In genomic region chr2:195572894-195573293, GRCh38 we compare ENCODE assay signal across 26 cellular contexts.
DNase-seq lines count a peak whose midpoint lies in the region; ATAC-seq and TF ChIP-seq lines count a peak whose summit lies in the region.
"Had no signal": no experiment of that assay in that cellular context is flagged by ENCODE, and none has a peak within 500 bp of the region (broad histone marks: within the 10 kb centered on the region; RNA-seq: fewer than 3 reads in every experiment).

No MANE protein-coding gene starts in this region.

- no peaks in the 10 kb centered on the region for H3K36me3 ChIP-seq in DND-41 (ENCODE audit: insufficient read depth, low read length)
- no peaks in the 10 kb centered on the region for H3K36me3 ChIP-seq in esophagus squamous epithelium
- H3K36me3 ChIP-seq: brain microvascular endothelial cell, ovary, tibial artery had no signal

- ATAC-seq in DND-41 (ENCODE audit: insufficient read depth, low read depth) (no peak), HG03108 (IDR thresholded peaks at IDR 0.05; ENCODE audit: unreplicated experiment) (no peak)
- ATAC-seq: esophagus mucosa; stimulated activated naive CD8-positive, alpha-beta T cell treated with anti-CD3 and anti-CD28 coated beads, Interleukin-15, amount 100 ng/mL, for 72 hours had no signal

- no peaks in the 10 kb centered on the region for H3K27me3 Mint-ChIP-seq in activated naive CD4-positive, alpha-beta T cell treated with anti-CD3 and anti-CD28 coated beads, Interleukin-2, amount 50 U/mL, for 24 hours
- H3K27me3 Mint-ChIP-seq in activated naive CD4-positive, alpha-beta T cell treated with anti-CD3 and anti-CD28 coated beads for 36 hours (ENCODE audit: low read depth): no peaks in the 10 kb centered on the region
- H3K27me3 Mint-ChIP-seq: CD8-positive, alpha-beta memory T cell; naive B cell; stimulated activated naive CD8-positive, alpha-beta T cell treated with anti-CD3 and anti-CD28 coated beads, Interleukin-15, amount 100 ng/mL, for 72 hours had no signal

- no peak for TF ChIP-seq CTCF in DND-41 (IDR thresholded peaks at IDR 0.05; ENCODE audit: borderline replicate concordance, extremely low read depth, low read length, poor library complexity, severe bottlenecking)
- TF ChIP-seq CTCF in esophagus squamous epithelium (IDR thresholded peaks at IDR 0.05): no peak

- H3K27ac Mint-ChIP-seq in activated naive CD4-positive, alpha-beta T cell treated with anti-CD3 and anti-CD28 coated beads, Interleukin-2, amount 50 U/mL, for 24 hours: peak overlapping the region; percentile 84
- no peak overlapping the region for H3K27ac Mint-ChIP-seq in activated naive CD4-positive, alpha-beta T cell treated with anti-CD3 and anti-CD28 coated beads for 36 hours

- no peak overlapping the region for H2AFZ ChIP-seq in DND-41 (ENCODE audit: low read depth, low read length)

- H3K9me3 ChIP-seq in DND-41 (ENCODE audit: insufficient read depth, low read length, severe bottlenecking) (no peaks in the 10 kb centered on the region), esophagus squamous epithelium (no peaks in the 10 kb centered on the region)
- H3K9me3 ChIP-seq: ovary, tibial artery had no signal

- no peak overlapping the region for H3K4me3 ChIP-seq in DND-41 (ENCODE audit: low read depth in 1 of 2, low read length in 2 of 2)
- H3K4me3 ChIP-seq in esophagus squamous epithelium: no peak overlapping the region
- H3K4me3 ChIP-seq: ovary, tibial artery had no signal

- peaks cover 88% of the 10 kb centered on the region for H3K4me1 ChIP-seq in DND-41 (ENCODE audit: insufficient read depth, low read length)
- peaks cover 0 to 6% (median 0%) of the 10 kb centered on the region in 3 donors for H3K4me1 ChIP-seq in esophagus squamous epithelium

- no peak for TF ChIP-seq POLR2A in esophagus squamous epithelium (IDR thresholded peaks at IDR 0.05)

- no peaks in the 10 kb centered on the region for H4K20me1 ChIP-seq in DND-41 (ENCODE audit: insufficient read depth, low read length)

- H3K27me3 ChIP-seq in DND-41 (ENCODE audit: insufficient read depth, low read length, poor library complexity) (no peaks in the 10 kb centered on the region), esophagus squamous epithelium (no peaks in the 10 kb centered on the region)
- H3K27me3 ChIP-seq: brain microvascular endothelial cell, ovary, tibial artery had no signal

- CTCF ChIA-PET in activated naive CD4-positive, alpha-beta T cell treated with anti-CD3 and anti-CD28 coated beads for 36 hours (lab: Charles Lee): interaction anchor here (4.9 kb wide), 1 partner anchor 38 kb away, joined by 18 read pairs; no protein-coding TSS in a partner anchor

- peaks cover 83% of the 10 kb centered on the region for H3K4me1 Mint-ChIP-seq in activated naive CD4-positive, alpha-beta T cell treated with anti-CD3 and anti-CD28 coated beads, Interleukin-2, amount 50 U/mL, for 24 hours
- peaks cover 73% of the 10 kb centered on the region for H3K4me1 Mint-ChIP-seq in activated naive CD4-positive, alpha-beta T cell treated with anti-CD3 and anti-CD28 coated beads for 36 hours (ENCODE audit: low read depth)

- H3K9ac ChIP-seq in DND-41 (ENCODE audit: low read depth, low read length): no peak overlapping the region

- no peaks in the 10 kb centered on the region for H3K36me3 Mint-ChIP-seq in activated naive CD4-positive, alpha-beta T cell treated with anti-CD3 and anti-CD28 coated beads, Interleukin-2, amount 50 U/mL, for 24 hours
- H3K36me3 Mint-ChIP-seq in activated naive CD4-positive, alpha-beta T cell treated with anti-CD3 and anti-CD28 coated beads for 36 hours (ENCODE audit: low read depth): no peaks in the 10 kb centered on the region
- H3K36me3 Mint-ChIP-seq: CD8-positive, alpha-beta memory T cell; naive B cell had no signal

- intact Hi-C loops in activated naive CD4-positive, alpha-beta T cell treated with anti-CD3 and anti-CD28 coated beads for 36 hours (cut with micrococcal nuclease): no loop called here
- intact Hi-C loops in esophagus squamous epithelium (cut with DNase I): no loop called here

- H3K4me2 ChIP-seq in DND-41 (ENCODE audit: insufficient read depth, low read length): no peak overlapping the region

- DNase-seq in activated naive CD4-positive, alpha-beta T cell treated with anti-CD3 and anti-CD28 coated beads for 36 hours: no peak
- DNase-seq in DND-41 (no peak), renal cortical epithelial cell (ENCODE audit: low read depth) (peak; percentile 74), esophagus squamous epithelium (lab: John Stamatoyannopoulos, UW) (no peak)
- DNase-seq in stimulated activated naive CD4-positive, alpha-beta T cell treated with Interleukin-2 at 50 U/mL for 16 hours (lab: John Stamatoyannopoulos, UW): no peak
- DNase-seq: activated CD4-positive, alpha-beta T cell treated with anti-CD3 and anti-CD28 coated beads, Interleukin-2, amount 50 U/mL, for 48 hours; activated effector memory CD4-positive, alpha-beta T cell treated with anti-CD3 and anti-CD28 coated beads, Interleukin-2, amount 50 U/mL, for 16 hours; brain microvascular endothelial cell; CD8-positive, alpha-beta memory T cell; DMS79; effector CD4-positive, alpha-beta T cell; foreskin melanocyte; naive B cell; NCI-H1092; NCI-H187; NCI-H226; ovary; RPMI8226; stimulated activated CD4-positive, alpha-beta T cell treated with anti-CD3 and anti-CD28 coated beads, Interleukin-4, amount 100 ng/mL, for 4 hours; stimulated activated naive CD8-positive, alpha-beta T cell treated with anti-CD3 and anti-CD28 coated beads, Interleukin-15, amount 100 ng/mL, for 72 hours; T-helper 2 cell; tibial artery had no signal

- no peaks in the 10 kb centered on the region for H3K9me3 Mint-ChIP-seq in activated naive CD4-positive, alpha-beta T cell treated with anti-CD3 and anti-CD28 coated beads, Interleukin-2, amount 50 U/mL, for 24 hours
- H3K9me3 Mint-ChIP-seq in activated naive CD4-positive, alpha-beta T cell treated with anti-CD3 and anti-CD28 coated beads for 36 hours: no peaks in the 10 kb centered on the region
- H3K9me3 Mint-ChIP-seq: CD8-positive, alpha-beta memory T cell; stimulated activated naive CD8-positive, alpha-beta T cell treated with anti-CD3 and anti-CD28 coated beads, Interleukin-15, amount 100 ng/mL, for 72 hours had no signal

- WGBS in esophagus squamous epithelium, 2 donors: 97 to 100% methylated on average over 3 to 4 of the region's 4 CpGs

- no peak overlapping the region for H3K4me3 Mint-ChIP-seq in activated naive CD4-positive, alpha-beta T cell treated with anti-CD3 and anti-CD28 coated beads, Interleukin-2, amount 50 U/mL, for 24 hours
- H3K4me3 Mint-ChIP-seq in activated naive CD4-positive, alpha-beta T cell treated with anti-CD3 and anti-CD28 coated beads for 36 hours: no peak overlapping the region
- H3K4me3 Mint-ChIP-seq: CD8-positive, alpha-beta memory T cell; naive B cell; stimulated activated naive CD8-positive, alpha-beta T cell treated with anti-CD3 and anti-CD28 coated beads, Interleukin-15, amount 100 ng/mL, for 72 hours had no signal

- H3K79me2 ChIP-seq in DND-41 (ENCODE audit: insufficient read depth, low read length): peaks cover 17% of the 10 kb centered on the region

- H3K27ac ChIP-seq in DND-41 (ENCODE audit: low read length) (peak overlapping the region; percentile 84), angular gyrus (ENCODE audit: low read depth, low read length) (peak overlapping the region; percentile 4), esophagus squamous epithelium (no peak overlapping the region)
- H3K27ac ChIP-seq: brain microvascular endothelial cell, ovary, tibial artery had no signal

Comparison
In these comparisons a context has a peak if more than half of its experiments do, and no peak if none do; other contexts are left out.
1. H3K27ac ChIP-seq: peak in DND-41 (single experiment) and angular gyrus (single experiment); none in esophagus squamous epithelium (0 of 4).